19 cellular contexts compared by ENCODE assay signal in the genomic region with DNA sequence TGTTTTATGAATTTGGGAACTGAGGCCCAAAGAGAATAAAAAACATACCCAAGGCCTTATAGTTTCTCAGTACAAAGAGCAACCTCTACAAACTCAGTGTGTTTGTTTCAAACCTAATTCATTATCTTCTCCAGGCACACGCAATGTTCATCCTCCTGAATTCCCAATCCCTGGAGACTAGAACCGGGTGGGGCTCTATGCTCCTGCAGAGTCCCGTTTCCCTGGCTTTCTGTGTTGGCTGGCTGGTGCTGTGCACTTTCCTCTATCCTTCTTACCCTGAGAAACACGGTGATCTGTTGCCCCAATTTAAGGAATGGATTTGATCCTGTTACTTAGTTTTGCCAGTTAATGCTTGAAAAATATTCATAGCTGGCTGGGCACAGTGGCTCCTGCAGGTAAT.
A peak's percentile ranks its signal among the peaks of the same experiment; 100 is the strongest.
DNase-seq lines count a peak whose midpoint lies in the region.
"Had no signal": no experiment of that assay in that cellular context is flagged by ENCODE, and none has a peak within 500 bp of the region (broad histone marks: within the 10 kb centered on the region; RNA-seq: fewer than 3 reads in every experiment).

No MANE protein-coding gene starts in this region.

- no peak overlapping the region for H3K4me3 ChIP-seq in subcutaneous abdominal adipose tissue (ENCODE audit: low read depth in 1 of 5, low read length in 5 of 5)
- H3K4me3 ChIP-seq: BLaER1, GM23248 had no signal

- H3K9me3 ChIP-seq in subcutaneous abdominal adipose tissue (ENCODE audit: control insufficient read depth in 5 of 5, low read length in 5 of 5) = peaks cover 0 to 5% (median 3%) of the 10 kb centered on the region in 5 donors
- H3K9me3 ChIP-seq: Caco-2 had no signal

- H3K4me1 ChIP-seq in subcutaneous abdominal adipose tissue (ENCODE audit: control insufficient read depth in 5 of 5, insufficient read depth in 5 of 5, low read length in 5 of 5) = peaks cover 3 to 36% (median 23%) of the 10 kb centered on the region in 5 donors
- H3K4me1 ChIP-seq: BLaER1, Caco-2 had no signal

- DNase-seq in NCI-H82 treated with DMSO at 0.1 percent for 48 hours (lab: John Stamatoyannopoulos, UW; ENCODE audit: unreplicated experiment) = peak; percentile 1
- DNase-seq in NCI-H82 (lab: John Stamatoyannopoulos, UW) = no peak
- DNase-seq in ureter (ENCODE audit: low spot score) = peak; percentile 5
- no peak for DNase-seq in GDM1 (lab: John Stamatoyannopoulos, UW)
- no peak for DNase-seq in amniotic stem cell (lab: John Stamatoyannopoulos, UW)
- DNase-seq: Caco-2; CD4-positive, CD25-positive, alpha-beta regulatory T cell; CD8-positive, alpha-beta T cell; DMS 273 treated with DMSO at 0.1 percent for 48 hours; DMS79; EL; GF-D8; GM23248; H7; HCEC 1CT had no signal

- peak overlapping the region in 1 of 5 donors; percentile 48 for H3K9ac ChIP-seq in subcutaneous abdominal adipose tissue (ENCODE audit: low read length in 5 of 5)
- H3K9ac ChIP-seq: BLaER1, GM23248 had no signal

- H3K27ac ChIP-seq in subcutaneous abdominal adipose tissue (ENCODE audit: low read depth, low read length) = peak overlapping the region; percentile 95
- H3K27ac ChIP-seq: 22Rv1, BLaER1, C4-2B, GM23248 had no signal

- no peaks in the 10 kb centered on the region for H3K36me3 ChIP-seq in subcutaneous abdominal adipose tissue (ENCODE audit: control insufficient read depth in 5 of 5, insufficient read depth in 5 of 5, low read length in 5 of 5)
- H3K36me3 ChIP-seq: BLaER1 had no signal

- H3K27me3 ChIP-seq in subcutaneous abdominal adipose tissue (ENCODE audit: control insufficient read depth in 5 of 5, insufficient read depth in 4 of 5, low read length in 5 of 5) = no peaks in the 10 kb centered on the region
- H3K27me3 ChIP-seq: BLaER1 had no signal

Comparison
In these comparisons a context has a peak if more than half of its experiments do, and no peak if none do; other contexts are left out.
1. DNase-seq: peak in NCI-H82 treated with DMSO at 0.1 percent for 48 hours (single experiment) and ureter (single experiment); none in NCI-H82 (single experiment), GDM1 (single experiment) and amniotic stem cell (single experiment).